24 cellular contexts compared by ENCODE assay signal in genomic region chr12:64229240-64229639, GRCh38.
"Had no signal": no experiment of that assay in that cellular context is flagged by ENCODE, and none has a peak within 500 bp of the region (broad histone marks: within the 10 kb centered on the region; RNA-seq: fewer than 3 reads in every experiment).

No MANE protein-coding gene starts in this region.

- H3K4me3 Mint-ChIP-seq: immature natural killer cell; memory B cell; naive B cell; nephron; stimulated activated naive B cell treated with anti-CD40 and anti-IgM and Interleukin-4, amounts not matched to agents 10 μg/mL and 1 μg/mL and 100 μg/mL, for 72 hours; stimulated activated naive CD8-positive, alpha-beta T cell treated with anti-CD3 and anti-CD28 coated beads, Interleukin-15, amount 100 ng/mL, for 72 hours had no signal

- H3K9me3 ChIP-seq: esophagus muscularis mucosa, gastrocnemius medialis, left ventricle myocardium inferior, lower lobe of right lung, psoas muscle, right lobe of liver, spleen had no signal

- H3K9me3 Mint-ChIP-seq: immature natural killer cell; memory B cell; naive B cell; stimulated activated naive B cell treated with anti-CD40 and anti-IgM and Interleukin-4, amounts not matched to agents 10 μg/mL and 1 μg/mL and 100 μg/mL, for 72 hours; stimulated activated naive CD8-positive, alpha-beta T cell treated with anti-CD3 and anti-CD28 coated beads, Interleukin-15, amount 100 ng/mL, for 72 hours had no signal

- H3K4me1 Mint-ChIP-seq: immature natural killer cell; memory B cell; naive B cell; nephron; stimulated activated naive B cell treated with anti-CD40 and anti-IgM and Interleukin-4, amounts not matched to agents 10 μg/mL and 1 μg/mL and 100 μg/mL, for 72 hours; stimulated activated naive CD8-positive, alpha-beta T cell treated with anti-CD3 and anti-CD28 coated beads, Interleukin-15, amount 100 ng/mL, for 72 hours had no signal

- H3K36me3 ChIP-seq: esophagus muscularis mucosa, gastrocnemius medialis, left ventricle myocardium inferior, lower lobe of right lung, right lobe of liver, spleen had no signal

- H3K4me3 ChIP-seq: esophagus muscularis mucosa, gastrocnemius medialis, left ventricle myocardium inferior, lower lobe of right lung, psoas muscle, right lobe of liver, spleen had no signal

- H3K36me3 Mint-ChIP-seq: immature natural killer cell; memory B cell; naive B cell; stimulated activated naive B cell treated with anti-CD40 and anti-IgM and Interleukin-4, amounts not matched to agents 10 μg/mL and 1 μg/mL and 100 μg/mL, for 72 hours had no signal

- FAIRE-seq: keratinocyte had no signal

- H3K27ac Mint-ChIP-seq: immature natural killer cell; memory B cell; naive B cell; nephron; stimulated activated naive B cell treated with anti-CD40 and anti-IgM and Interleukin-4, amounts not matched to agents 10 μg/mL and 1 μg/mL and 100 μg/mL, for 72 hours; stimulated activated naive CD8-positive, alpha-beta T cell treated with anti-CD3 and anti-CD28 coated beads, Interleukin-15, amount 100 ng/mL, for 72 hours had no signal

- H3K27me3 ChIP-seq: esophagus muscularis mucosa, gastrocnemius medialis, right lobe of liver had no signal

- H3K4me1 ChIP-seq: esophagus muscularis mucosa, gastrocnemius medialis, left ventricle myocardium inferior, lower lobe of right lung, psoas muscle, right lobe of liver, spleen had no signal

- H3K27ac ChIP-seq: epithelial cell of prostate, esophagus muscularis mucosa, gastrocnemius medialis, left ventricle myocardium inferior, lower lobe of right lung, psoas muscle, right lobe of liver, spleen had no signal

- DNase-seq: cortex of kidney; effector memory CD4-positive, alpha-beta T cell; gastrocnemius medialis; glutamatergic neuron; immature natural killer cell; left cardiac atrium; left ventricle myocardium inferior; lower lobe of right lung; naive B cell; psoas muscle; retina; right lobe of liver; spleen; stimulated activated CD4-positive, alpha-beta T cell treated with anti-CD3 and anti-CD28 coated beads, Interleukin-15, amount 100 ng/mL, for 24 hours; stimulated activated CD4-positive, alpha-beta T cell treated with anti-CD3 and anti-CD28 coated beads, Interleukin-1b, Interleukin-23, amount 100 ng/mL, for 48 hours; stimulated activated CD4-positive, alpha-beta T cell treated with anti-CD3 and anti-CD28 coated beads, Interleukin-4, amount 100 ng/mL, for 4 hours; stimulated activated naive B cell treated with anti-CD40 and anti-IgM and Interleukin-4, amounts not matched to agents 10 μg/mL and 1 μg/mL and 100 μg/mL, for 72 hours; stimulated activated naive CD8-positive, alpha-beta T cell treated with anti-CD3 and anti-CD28 coated beads, Interleukin-15, amount 100 ng/mL, for 72 hours; trophoblast cell had no signal
